In genomic region chr19:48780684-48781391, GRCh38 we compare ENCODE assay signal across 1 cellular context.
TF ChIP-seq lines count a peak whose summit lies in the region.

No MANE protein-coding gene starts in this region.

TF ChIP-seq in GM12878, 131 proteins besides CTCF, POLR2A, EP300 and RAD21:
- peak; percentile 42 for TF ChIP-seq JUNB (IDR thresholded peaks at IDR 0.05)
- TF ChIP-seq CEBPB (IDR thresholded peaks at IDR 0.05; ENCODE audit: borderline replicate concordance in 1 of 2, low read depth in 2 of 2, low read length in 2 of 2) = no peak
- TF ChIP-seq NR2F1 (conservative IDR thresholded peaks at IDR 0.05) = peak; percentile 69; the same call in 1 of the 2 replicates
- peak; percentile 33 for TF ChIP-seq USF1 (IDR thresholded peaks at IDR 0.05; ENCODE audit: borderline replicate concordance, extremely low read length, insufficient read depth, low read depth, low read length)
- peak; percentile 31; the same call in 1 of the 2 replicates for TF ChIP-seq ATF3 (IDR thresholded peaks at IDR 0.05; ENCODE audit: borderline replicate concordance, extremely low read depth, low read depth, low read length)
- TF ChIP-seq BHLHE40 (IDR thresholded peaks at IDR 0.05; ENCODE audit: borderline replicate concordance in 1 of 2, low read depth in 2 of 2, low read length in 1 of 2) = peak; percentile 75 to 86
- peak in 1 of 2 experiments; percentile 59; a peak in 2 of 4 replicates for TF ChIP-seq IKZF2 (IDR thresholded peaks at IDR 0.05)
- TF ChIP-seq TBL1XR1 (IDR thresholded peaks at IDR 0.05; ENCODE audit: low read depth, low read length) = no peak
- TF ChIP-seq SMAD5 (IDR thresholded peaks at IDR 0.05; ENCODE audit: low read depth) = no peak
- TF ChIP-seq NFYA (IDR thresholded peaks at IDR 0.05; ENCODE audit: borderline replicate concordance, low read depth, low read length) = no peak
- peak; percentile 52; the same call in 1 of the 2 replicates for TF ChIP-seq USF2 (IDR thresholded peaks at IDR 0.05; ENCODE audit: borderline replicate concordance, low read depth, low read length)
- TF ChIP-seq MEF2B (IDR thresholded peaks at IDR 0.05; ENCODE audit: partially characterized antibody, poor library complexity, severe bottlenecking) = peak; percentile 20
- 0 out of 2 replicates have a peak, but pooled peaks have one; percentile 26 for TF ChIP-seq ZNF687 (IDR thresholded peaks at IDR 0.05)
- peak; percentile 62 for TF ChIP-seq ATF7 (IDR thresholded peaks at IDR 0.05; ENCODE audit: low read depth)
- TF ChIP-seq SPI1 (IDR thresholded peaks at IDR 0.05; ENCODE audit: borderline replicate concordance, insufficient read depth, low read depth, low read length) = peak; percentile 41; the same call in 1 of the 2 replicates
- peak; percentile 19; the same call in 1 of the 2 replicates for TF ChIP-seq FOXK2 (IDR thresholded peaks at IDR 0.05)
- TF ChIP-seq PKNOX1 (IDR thresholded peaks at IDR 0.05) = peak; percentile 82
- TF ChIP-seq MAX (IDR thresholded peaks at IDR 0.05; ENCODE audit: low read depth, low read length) = peak; percentile 22; the same call in 1 of the 2 replicates
- TF ChIP-seq MXI1 (IDR thresholded peaks at IDR 0.05; ENCODE audit: low read depth, low read length) = no peak
- TF ChIP-seq IKZF1 (conservative IDR thresholded peaks at IDR 0.05) = 0 out of 2 replicates have a peak, but pooled peaks have one; percentile 53
- TF ChIP-seq RAD51 (IDR thresholded peaks at IDR 0.05) = peak; percentile 96
- TF ChIP-seq RUNX3 (IDR thresholded peaks at IDR 0.05; ENCODE audit: low read length) = peak; percentile 26; the same call in 1 of the 2 replicates
- peak; percentile 52 for TF ChIP-seq PBX3 (IDR thresholded peaks at IDR 0.05; ENCODE audit: insufficient replicate concordance, low read depth, low read length)
